In the genomic region with DNA sequence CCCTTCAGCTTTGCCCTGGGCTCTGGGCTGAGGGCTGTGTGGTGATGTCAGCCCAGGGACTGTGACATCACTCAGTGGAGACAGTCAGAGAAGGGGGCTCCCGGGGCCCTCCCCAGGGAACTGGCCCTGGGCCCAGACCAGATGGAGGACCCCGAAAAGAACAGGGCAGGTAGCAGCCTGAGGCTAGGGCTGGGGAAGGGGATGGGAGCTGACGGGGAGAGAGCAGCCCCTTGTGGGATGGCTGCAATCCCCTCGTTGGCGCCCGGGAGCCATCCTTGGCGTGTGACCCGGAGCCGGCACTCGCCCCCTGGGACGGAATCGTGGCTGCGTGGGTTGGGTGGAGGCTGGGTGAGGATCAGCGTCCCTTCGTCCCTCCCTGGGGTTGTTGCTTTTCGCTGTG, we compare ENCODE assay signal across 28 cellular contexts.
"Had no signal": no experiment of that assay in that cellular context is flagged by ENCODE, and none has a peak within 500 bp of the region (broad histone marks: within the 10 kb centered on the region; RNA-seq: fewer than 3 reads in every experiment).

No MANE protein-coding gene starts in this region.

- H3K9me3 ChIP-seq: esophagus muscularis mucosa, gastroesophageal sphincter, heart left ventricle, left lung, mucosa of descending colon, ovary, psoas muscle, spleen, thoracic aorta, tibial nerve, upper lobe of right lung, uterus had no signal

- H3K4me3 ChIP-seq: esophagus muscularis mucosa, gastroesophageal sphincter, heart left ventricle, hepatocyte, left lung, mucosa of descending colon, ovary, psoas muscle, skin epidermis, spleen, thoracic aorta, tibial nerve, upper lobe of right lung, uterus had no signal

- H3K27ac ChIP-seq: esophagus muscularis mucosa, foreskin keratinocyte, gastroesophageal sphincter, heart left ventricle, hepatocyte, left lung, ovary, psoas muscle, skin epidermis, spleen, thoracic aorta, upper lobe of right lung, uterus had no signal

- H3K36me3 ChIP-seq: ovary, thoracic aorta, uterus had no signal

- H3K36me3 Mint-ChIP-seq: naive B cell had no signal

- H3K27me3 Mint-ChIP-seq: naive B cell; stimulated activated memory B cell treated with anti-CD40 and anti-IgM and Interleukin-4, amounts not matched to agents 10 μg/mL and 1 μg/mL and 100 μg/mL, for 72 hours; stimulated activated naive CD8-positive, alpha-beta T cell treated with anti-CD3 and anti-CD28 coated beads, Interleukin-15, Interleukin-2, amounts not matched to agents 100 ng/mL and 50 ng/mL, for 24 hours had no signal

- H3K4me3 Mint-ChIP-seq: endodermal cell; mesothelial cell of epicardium; naive B cell; nephron; stimulated activated memory B cell treated with anti-CD40 and anti-IgM and Interleukin-4, amounts not matched to agents 10 μg/mL and 1 μg/mL and 100 μg/mL, for 72 hours; stimulated activated naive CD8-positive, alpha-beta T cell treated with anti-CD3 and anti-CD28 coated beads, Interleukin-15, Interleukin-2, amounts not matched to agents 100 ng/mL and 50 ng/mL, for 24 hours had no signal

- H3K4me1 Mint-ChIP-seq: mesothelial cell of epicardium, nephron had no signal

- ATAC-seq: foreskin keratinocyte; gastroesophageal sphincter; heart left ventricle; left cardiac atrium; left lung; psoas muscle; stimulated activated memory B cell treated with anti-CD40 and anti-IgM and Interleukin-4, amounts not matched to agents 10 μg/mL and 1 μg/mL and 100 μg/mL, for 72 hours; upper lobe of right lung had no signal

- H3K27me3 ChIP-seq: esophagus muscularis mucosa, foreskin keratinocyte, gastroesophageal sphincter, heart left ventricle, hepatocyte, left lung, ovary, spleen, tibial nerve, upper lobe of right lung, uterus had no signal

- H3K4me2 ChIP-seq: hepatocyte had no signal

- FAIRE-seq: endothelial cell of umbilical vein had no signal

- H3K27ac Mint-ChIP-seq: endodermal cell; mesothelial cell of epicardium; naive B cell; nephron; stimulated activated memory B cell treated with anti-CD40 and anti-IgM and Interleukin-4, amounts not matched to agents 10 μg/mL and 1 μg/mL and 100 μg/mL, for 72 hours; stimulated activated naive CD8-positive, alpha-beta T cell treated with anti-CD3 and anti-CD28 coated beads, Interleukin-15, Interleukin-2, amounts not matched to agents 100 ng/mL and 50 ng/mL, for 24 hours had no signal

- H2AFZ ChIP-seq: hepatocyte had no signal

- H3K9me3 Mint-ChIP-seq: endodermal cell; mesothelial cell of epicardium; naive B cell; nephron; stimulated activated memory B cell treated with anti-CD40 and anti-IgM and Interleukin-4, amounts not matched to agents 10 μg/mL and 1 μg/mL and 100 μg/mL, for 72 hours; stimulated activated naive CD8-positive, alpha-beta T cell treated with anti-CD3 and anti-CD28 coated beads, Interleukin-15, Interleukin-2, amounts not matched to agents 100 ng/mL and 50 ng/mL, for 24 hours had no signal

- DNase-seq: cortex of kidney; effector CD8-positive, alpha-beta T cell; endodermal cell; foreskin keratinocyte; heart left ventricle; left cardiac atrium; mesenchymal stem cell; mucosa of descending colon; naive B cell; occipital lobe; ovary; psoas muscle; spleen; stimulated activated CD4-positive, alpha-beta T cell treated with anti-CD3 and anti-CD28 coated beads, Interleukin-4, amount 100 ng/mL, for 4 hours; upper lobe of right lung; uterus had no signal

- H3K4me1 ChIP-seq: foreskin keratinocyte, upper lobe of right lung, uterus had no signal
